Comparison of ENCODE assay signal across 25 cellular contexts in genomic region chr21:28018213-28018612, GRCh38.
"Had no signal": no experiment of that assay in that cellular context is flagged by ENCODE, and none has a peak within 500 bp of the region (broad histone marks: within the 10 kb centered on the region; RNA-seq: fewer than 3 reads in every experiment).

No MANE protein-coding gene starts in this region.

- H3K27me3 Mint-ChIP-seq: activated B cell treated with CpG ODN at 0.5 μM for 24 hours; activated CD4-positive, alpha-beta T cell treated with anti-CD3 and anti-CD28 coated beads, Interleukin-2, amount 10 ng/mL, durations not matched to agents 24 days and 14 days; activated CD8-positive, alpha-beta memory T cell treated with anti-CD3 and anti-CD28 coated beads, Interleukin-2, amount 10 ng/mL, durations not matched to agents 7 days and 5 days; activated naive CD4-positive, alpha-beta T cell treated with anti-CD3 and anti-CD28 coated beads, Interleukin-2, amount 50 U/mL, for 24 hours; activated T-cell treated with anti-CD3 and anti-CD28 coated beads, Interleukin-2, amount 50 U/mL, for 24 hours; brain; T-helper 17 cell had no signal

- DNase-seq: activated B cell treated with CpG ODN at 0.5 μM for 24 hours; activated CD4-positive, alpha-beta T cell treated with anti-CD3 and anti-CD28 coated beads for 1 hour; activated CD4-positive, alpha-beta T cell treated with anti-CD3 and anti-CD28 coated beads, Interleukin-2, amount 10 ng/mL, durations not matched to agents 24 days and 14 days; activated CD4-positive, alpha-beta T cell treated with anti-CD3 and anti-CD28 coated beads, Interleukin-2, amount 50 U/mL, for 48 hours; activated CD8-positive, alpha-beta memory T cell treated with anti-CD3 and anti-CD28 coated beads, Interleukin-2, amount 10 ng/mL, durations not matched to agents 7 days and 5 days; activated effector memory CD4-positive, alpha-beta T cell treated with Interleukin-2 at 50 U/mL for 16 hours; activated naive CD4-positive, alpha-beta T cell; activated T-cell treated with anti-CD3 and anti-CD28 coated beads, Interleukin-2, amount 50 U/mL, for 24 hours; KBM-7; NCI-H1048; NCI-H146; NCI-H187 treated with DMSO at 0.1 percent for 48 hours; NCI-H2171 treated with DMSO at 0.1 percent for 48 hours; NCI-H226; NCI-H526 treated with DMSO at 0.1 percent for 48 hours; NCI-H82; Peyer's patch; SHP77; T-helper 17 cell; T1000 had no signal

- H3K4me3 Mint-ChIP-seq: activated B cell treated with CpG ODN at 0.5 μM for 24 hours; activated CD4-positive, alpha-beta T cell treated with anti-CD3 and anti-CD28 coated beads, Interleukin-2, amount 10 ng/mL, durations not matched to agents 24 days and 14 days; activated CD8-positive, alpha-beta memory T cell treated with anti-CD3 and anti-CD28 coated beads, Interleukin-2, amount 10 ng/mL, durations not matched to agents 7 days and 5 days; activated naive CD4-positive, alpha-beta T cell treated with anti-CD3 and anti-CD28 coated beads, Interleukin-2, amount 50 U/mL, for 24 hours; activated T-cell treated with anti-CD3 and anti-CD28 coated beads, Interleukin-2, amount 50 U/mL, for 24 hours; activated T-helper 1 cell treated with anti-CD3 and anti-CD28 coated beads, Interleukin-12 subunit alpha, Interleukin-12 subunit beta, Interleukin-2, Interleukin-4 antibody, amounts not matched to agents 30 ng/mL and 10 ng/mL and 1 ng/mL, durations not matched to agents 14 hours and 24 hours and 36 hours; brain; T-helper 17 cell had no signal

- ATAC-seq: activated CD8-positive, alpha-beta memory T cell treated with anti-CD3 and anti-CD28 coated beads, Interleukin-2, amount 10 ng/mL, durations not matched to agents 7 days and 5 days; T-helper 17 cell had no signal

- H3K9me3 Mint-ChIP-seq: activated B cell treated with CpG ODN at 0.5 μM for 24 hours; activated CD4-positive, alpha-beta T cell treated with anti-CD3 and anti-CD28 coated beads, Interleukin-2, amount 10 ng/mL, durations not matched to agents 24 days and 14 days; activated naive CD4-positive, alpha-beta T cell treated with anti-CD3 and anti-CD28 coated beads, Interleukin-2, amount 50 U/mL, for 24 hours; activated T-cell treated with anti-CD3 and anti-CD28 coated beads, Interleukin-2, amount 50 U/mL, for 24 hours; activated T-helper 1 cell treated with anti-CD3 and anti-CD28 coated beads, Interleukin-12 subunit alpha, Interleukin-12 subunit beta, Interleukin-2, Interleukin-4 antibody, amounts not matched to agents 30 ng/mL and 10 ng/mL and 1 ng/mL, durations not matched to agents 14 hours and 24 hours and 36 hours; brain had no signal

- H3K4me3 ChIP-seq: Peyer's patch, SJSA1 had no signal

- H3K4me1 ChIP-seq: Peyer's patch, SJSA1 had no signal

- H3K36me3 Mint-ChIP-seq: activated CD8-positive, alpha-beta memory T cell treated with anti-CD3 and anti-CD28 coated beads, Interleukin-2, amount 10 ng/mL, durations not matched to agents 7 days and 5 days; activated naive CD4-positive, alpha-beta T cell treated with anti-CD3 and anti-CD28 coated beads, Interleukin-2, amount 50 U/mL, for 24 hours; brain had no signal

- H3K27me3 ChIP-seq: Peyer's patch, SJSA1 had no signal

- H3K27ac ChIP-seq: Peyer's patch, RWPE1, SJSA1 had no signal

- H3K9me3 ChIP-seq: Peyer's patch, SJSA1 had no signal

- H3K4me1 Mint-ChIP-seq: activated B cell treated with CpG ODN at 0.5 μM for 24 hours; activated CD4-positive, alpha-beta T cell treated with anti-CD3 and anti-CD28 coated beads, Interleukin-2, amount 10 ng/mL, durations not matched to agents 24 days and 14 days; activated CD8-positive, alpha-beta memory T cell treated with anti-CD3 and anti-CD28 coated beads, Interleukin-2, amount 10 ng/mL, durations not matched to agents 7 days and 5 days; activated naive CD4-positive, alpha-beta T cell treated with anti-CD3 and anti-CD28 coated beads, Interleukin-2, amount 50 U/mL, for 24 hours; T-helper 17 cell had no signal

- H3K36me3 ChIP-seq: Peyer's patch, SJSA1 had no signal

- H3K27ac Mint-ChIP-seq: activated B cell treated with CpG ODN at 0.5 μM for 24 hours; activated CD4-positive, alpha-beta T cell treated with anti-CD3 and anti-CD28 coated beads, Interleukin-2, amount 10 ng/mL, durations not matched to agents 24 days and 14 days; activated CD8-positive, alpha-beta memory T cell treated with anti-CD3 and anti-CD28 coated beads, Interleukin-2, amount 10 ng/mL, durations not matched to agents 7 days and 5 days; activated naive CD4-positive, alpha-beta T cell treated with anti-CD3 and anti-CD28 coated beads, Interleukin-2, amount 50 U/mL, for 24 hours; activated T-cell treated with anti-CD3 and anti-CD28 coated beads, Interleukin-2, amount 50 U/mL, for 24 hours; activated T-helper 1 cell treated with anti-CD3 and anti-CD28 coated beads, Interleukin-12 subunit alpha, Interleukin-12 subunit beta, Interleukin-2, Interleukin-4 antibody, amounts not matched to agents 30 ng/mL and 10 ng/mL and 1 ng/mL, durations not matched to agents 14 hours and 24 hours and 36 hours; T-helper 17 cell had no signal
